ENCODE assay signal across 1 cellular context in the genomic region with DNA sequence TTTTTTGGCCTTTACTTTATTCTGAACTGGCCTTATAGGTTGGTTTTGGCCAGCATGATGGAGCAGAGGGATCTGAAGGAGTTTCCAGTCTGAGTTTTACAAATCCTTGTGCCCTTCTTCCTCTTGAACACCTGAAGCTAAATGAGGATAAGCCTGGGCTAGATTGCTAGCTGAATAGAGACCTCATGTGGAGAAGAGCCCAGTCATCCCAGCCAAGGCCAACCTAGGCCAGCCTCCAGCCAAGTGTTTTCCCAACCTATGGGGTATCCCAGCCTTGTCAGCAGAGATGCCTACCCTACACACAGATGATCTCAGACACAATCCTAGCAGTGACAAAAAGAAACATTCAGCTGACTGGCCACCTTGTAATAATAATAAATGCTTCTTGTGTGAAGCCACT.
TF ChIP-seq lines count a peak whose summit lies in the region.

No MANE protein-coding gene starts in this region.

TF ChIP-seq in GM23338, 12 proteins besides CTCF, POLR2A, EP300 and RAD21 (continued from another document):
- TF ChIP-seq, protein P1, sequence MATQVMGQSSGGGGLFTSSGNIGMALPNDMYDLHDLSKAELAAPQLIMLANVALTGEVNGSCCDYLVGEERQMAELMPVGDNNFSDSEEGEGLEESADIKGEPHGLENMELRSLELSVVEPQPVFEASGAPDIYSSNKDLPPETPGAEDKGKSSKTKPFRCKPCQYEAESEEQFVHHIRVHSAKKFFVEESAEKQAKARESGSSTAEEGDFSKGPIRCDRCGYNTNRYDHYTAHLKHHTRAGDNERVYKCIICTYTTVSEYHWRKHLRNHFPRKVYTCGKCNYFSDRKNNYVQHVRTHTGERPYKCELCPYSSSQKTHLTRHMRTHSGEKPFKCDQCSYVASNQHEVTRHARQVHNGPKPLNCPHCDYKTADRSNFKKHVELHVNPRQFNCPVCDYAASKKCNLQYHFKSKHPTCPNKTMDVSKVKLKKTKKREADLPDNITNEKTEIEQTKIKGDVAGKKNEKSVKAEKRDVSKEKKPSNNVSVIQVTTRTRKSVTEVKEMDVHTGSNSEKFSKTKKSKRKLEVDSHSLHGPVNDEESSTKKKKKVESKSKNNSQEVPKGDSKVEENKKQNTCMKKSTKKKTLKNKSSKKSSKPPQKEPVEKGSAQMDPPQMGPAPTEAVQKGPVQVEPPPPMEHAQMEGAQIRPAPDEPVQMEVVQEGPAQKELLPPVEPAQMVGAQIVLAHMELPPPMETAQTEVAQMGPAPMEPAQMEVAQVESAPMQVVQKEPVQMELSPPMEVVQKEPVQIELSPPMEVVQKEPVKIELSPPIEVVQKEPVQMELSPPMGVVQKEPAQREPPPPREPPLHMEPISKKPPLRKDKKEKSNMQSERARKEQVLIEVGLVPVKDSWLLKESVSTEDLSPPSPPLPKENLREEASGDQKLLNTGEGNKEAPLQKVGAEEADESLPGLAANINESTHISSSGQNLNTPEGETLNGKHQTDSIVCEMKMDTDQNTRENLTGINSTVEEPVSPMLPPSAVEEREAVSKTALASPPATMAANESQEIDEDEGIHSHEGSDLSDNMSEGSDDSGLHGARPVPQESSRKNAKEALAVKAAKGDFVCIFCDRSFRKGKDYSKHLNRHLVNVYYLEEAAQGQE (IDR thresholded peaks at IDR 0.05; ENCODE audit: unreplicated experiment) = no peak
- TF ChIP-seq ZNF114 (CRISPR knock-in tag; IDR thresholded peaks at IDR 0.05) = no peak
- TF ChIP-seq CREB1 (CRISPR knock-in tag; IDR thresholded peaks at IDR 0.05; ENCODE audit: low read depth) = no peak
- TF ChIP-seq, protein P2, sequence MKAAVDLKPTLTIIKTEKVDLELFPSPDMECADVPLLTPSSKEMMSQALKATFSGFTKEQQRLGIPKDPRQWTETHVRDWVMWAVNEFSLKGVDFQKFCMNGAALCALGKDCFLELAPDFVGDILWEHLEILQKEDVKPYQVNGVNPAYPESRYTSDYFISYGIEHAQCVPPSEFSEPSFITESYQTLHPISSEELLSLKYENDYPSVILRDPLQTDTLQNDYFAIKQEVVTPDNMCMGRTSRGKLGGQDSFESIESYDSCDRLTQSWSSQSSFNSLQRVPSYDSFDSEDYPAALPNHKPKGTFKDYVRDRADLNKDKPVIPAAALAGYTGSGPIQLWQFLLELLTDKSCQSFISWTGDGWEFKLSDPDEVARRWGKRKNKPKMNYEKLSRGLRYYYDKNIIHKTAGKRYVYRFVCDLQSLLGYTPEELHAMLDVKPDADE (IDR thresholded peaks at IDR 0.05) = no peak
- TF ChIP-seq, protein P3, sequence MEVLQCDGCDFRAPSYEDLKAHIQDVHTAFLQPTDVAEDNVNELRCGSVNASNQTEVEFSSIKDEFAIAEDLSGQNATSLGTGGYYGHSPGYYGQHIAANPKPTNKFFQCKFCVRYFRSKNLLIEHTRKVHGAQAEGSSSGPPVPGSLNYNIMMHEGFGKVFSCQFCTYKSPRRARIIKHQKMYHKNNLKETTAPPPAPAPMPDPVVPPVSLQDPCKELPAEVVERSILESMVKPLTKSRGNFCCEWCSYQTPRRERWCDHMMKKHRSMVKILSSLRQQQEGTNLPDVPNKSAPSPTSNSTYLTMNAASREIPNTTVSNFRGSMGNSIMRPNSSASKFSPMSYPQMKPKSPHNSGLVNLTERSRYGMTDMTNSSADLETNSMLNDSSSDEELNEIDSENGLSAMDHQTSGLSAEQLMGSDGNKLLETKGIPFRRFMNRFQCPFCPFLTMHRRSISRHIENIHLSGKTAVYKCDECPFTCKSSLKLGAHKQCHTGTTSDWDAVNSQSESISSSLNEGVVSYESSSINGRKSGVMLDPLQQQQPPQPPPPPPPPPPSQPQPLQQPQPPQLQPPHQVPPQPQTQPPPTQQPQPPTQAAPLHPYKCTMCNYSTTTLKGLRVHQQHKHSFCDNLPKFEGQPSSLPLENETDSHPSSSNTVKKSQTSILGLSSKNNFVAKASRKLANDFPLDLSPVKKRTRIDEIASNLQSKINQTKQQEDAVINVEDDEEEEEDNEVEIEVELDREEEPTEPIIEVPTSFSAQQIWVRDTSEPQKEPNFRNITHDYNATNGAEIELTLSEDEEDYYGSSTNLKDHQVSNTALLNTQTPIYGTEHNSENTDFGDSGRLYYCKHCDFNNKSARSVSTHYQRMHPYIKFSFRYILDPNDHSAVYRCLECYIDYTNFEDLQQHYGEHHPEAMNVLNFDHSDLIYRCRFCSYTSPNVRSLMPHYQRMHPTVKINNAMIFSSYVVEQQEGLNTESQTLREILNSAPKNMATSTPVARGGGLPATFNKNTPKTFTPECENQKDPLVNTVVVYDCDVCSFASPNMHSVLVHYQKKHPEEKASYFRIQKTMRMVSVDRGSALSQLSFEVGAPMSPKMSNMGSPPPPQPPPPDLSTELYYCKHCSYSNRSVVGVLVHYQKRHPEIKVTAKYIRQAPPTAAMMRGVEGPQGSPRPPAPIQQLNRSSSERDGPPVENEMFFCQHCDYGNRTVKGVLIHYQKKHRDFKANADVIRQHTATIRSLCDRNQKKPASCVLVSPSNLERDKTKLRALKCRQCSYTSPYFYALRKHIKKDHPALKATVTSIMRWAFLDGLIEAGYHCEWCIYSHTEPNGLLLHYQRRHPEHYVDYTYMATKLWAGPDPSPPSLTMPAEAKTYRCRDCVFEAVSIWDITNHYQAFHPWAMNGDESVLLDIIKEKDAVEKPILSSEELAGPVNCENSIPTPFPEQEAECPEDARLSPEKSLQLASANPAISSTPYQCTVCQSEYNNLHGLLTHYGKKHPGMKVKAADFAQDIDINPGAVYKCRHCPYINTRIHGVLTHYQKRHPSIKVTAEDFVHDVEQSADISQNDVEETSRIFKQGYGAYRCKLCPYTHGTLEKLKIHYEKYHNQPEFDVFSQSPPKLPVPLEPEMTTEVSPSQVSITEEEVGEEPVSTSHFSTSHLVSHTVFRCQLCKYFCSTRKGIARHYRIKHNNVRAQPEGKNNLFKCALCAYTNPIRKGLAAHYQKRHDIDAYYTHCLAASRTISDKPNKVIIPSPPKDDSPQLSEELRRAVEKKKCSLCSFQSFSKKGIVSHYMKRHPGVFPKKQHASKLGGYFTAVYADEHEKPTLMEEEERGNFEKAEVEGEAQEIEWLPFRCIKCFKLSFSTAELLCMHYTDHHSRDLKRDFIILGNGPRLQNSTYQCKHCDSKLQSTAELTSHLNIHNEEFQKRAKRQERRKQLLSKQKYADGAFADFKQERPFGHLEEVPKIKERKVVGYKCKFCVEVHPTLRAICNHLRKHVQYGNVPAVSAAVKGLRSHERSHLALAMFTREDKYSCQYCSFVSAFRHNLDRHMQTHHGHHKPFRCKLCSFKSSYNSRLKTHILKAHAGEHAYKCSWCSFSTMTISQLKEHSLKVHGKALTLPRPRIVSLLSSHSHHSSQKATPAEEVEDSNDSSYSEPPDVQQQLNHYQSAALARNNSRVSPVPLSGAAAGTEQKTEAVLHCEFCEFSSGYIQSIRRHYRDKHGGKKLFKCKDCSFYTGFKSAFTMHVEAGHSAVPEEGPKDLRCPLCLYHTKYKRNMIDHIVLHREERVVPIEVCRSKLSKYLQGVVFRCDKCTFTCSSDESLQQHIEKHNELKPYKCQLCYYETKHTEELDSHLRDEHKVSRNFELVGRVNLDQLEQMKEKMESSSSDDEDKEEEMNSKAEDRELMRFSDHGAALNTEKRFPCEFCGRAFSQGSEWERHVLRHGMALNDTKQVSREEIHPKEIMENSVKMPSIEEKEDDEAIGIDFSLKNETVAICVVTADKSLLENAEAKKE (CRISPR knock-in tag; IDR thresholded peaks at IDR 0.05) = no peak
- no peak for TF ChIP-seq EZH2phosphoT487 (IDR thresholded peaks at IDR 0.05; ENCODE audit: unreplicated experiment)
- no peak for TF ChIP-seq STAT1 (IDR thresholded peaks at IDR 0.05; ENCODE audit: unreplicated experiment)
- TF ChIP-seq NANOG (IDR thresholded peaks at IDR 0.05; ENCODE audit: borderline replicate concordance) = no peak
- TF ChIP-seq POLR2AphosphoS5 (IDR thresholded peaks at IDR 0.05; ENCODE audit: low read depth) = no peak
- TF ChIP-seq JUNB (IDR thresholded peaks at IDR 0.05; ENCODE audit: unreplicated experiment) = no peak
